ENCODE assay signal across 8 cellular contexts in the genomic region with DNA sequence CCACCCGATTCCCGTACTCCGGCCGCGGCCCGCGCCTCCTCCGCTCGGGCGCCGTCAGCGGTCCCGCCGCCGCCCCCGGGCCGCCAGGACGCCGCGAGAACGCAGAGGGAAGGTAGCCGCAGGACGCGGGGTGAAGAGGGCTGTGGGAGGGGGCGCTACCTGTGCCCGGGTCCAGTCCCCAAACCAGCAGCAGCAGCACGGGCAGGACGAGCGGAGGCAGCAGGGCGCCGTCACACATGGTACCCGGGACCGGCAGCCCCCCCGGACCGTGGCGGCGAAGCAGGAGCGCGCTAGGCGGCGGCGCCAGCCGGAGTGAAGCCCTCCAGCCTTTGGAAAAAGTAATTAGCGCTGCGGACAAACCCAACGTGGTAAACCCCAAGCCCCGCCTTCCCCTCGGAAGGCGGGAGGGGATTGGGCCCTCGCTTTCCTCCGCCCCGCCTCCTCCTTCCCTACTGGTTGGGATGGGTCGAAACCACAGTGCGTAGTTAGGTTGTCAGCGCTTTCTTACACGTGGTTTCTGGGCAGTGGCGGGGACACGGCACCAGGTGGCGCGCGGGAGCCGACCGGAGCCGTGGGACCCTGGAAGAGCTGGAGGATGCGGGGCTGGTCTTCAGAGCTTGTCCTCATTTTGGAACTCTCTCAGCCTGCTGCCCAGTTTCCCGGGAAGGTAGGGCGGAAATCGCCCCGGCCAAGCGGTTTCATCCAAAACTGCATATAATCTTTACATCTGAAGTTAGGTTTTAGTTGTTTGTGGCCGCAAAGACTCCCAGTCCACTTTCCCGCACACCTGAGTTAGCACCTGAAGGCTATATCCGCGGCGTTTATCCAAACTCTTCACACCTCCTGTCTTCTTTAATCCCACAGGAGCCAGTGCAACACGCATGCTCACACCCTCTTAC. TPM values are rescaled to one million over a fixed set of nuclear protein-coding genes. Genes with fewer than 3 reads are reported as not detected.
DNase-seq lines count a peak whose midpoint lies in the region; ATAC-seq and TF ChIP-seq lines count a peak whose summit lies in the region.

A gene with protein sequence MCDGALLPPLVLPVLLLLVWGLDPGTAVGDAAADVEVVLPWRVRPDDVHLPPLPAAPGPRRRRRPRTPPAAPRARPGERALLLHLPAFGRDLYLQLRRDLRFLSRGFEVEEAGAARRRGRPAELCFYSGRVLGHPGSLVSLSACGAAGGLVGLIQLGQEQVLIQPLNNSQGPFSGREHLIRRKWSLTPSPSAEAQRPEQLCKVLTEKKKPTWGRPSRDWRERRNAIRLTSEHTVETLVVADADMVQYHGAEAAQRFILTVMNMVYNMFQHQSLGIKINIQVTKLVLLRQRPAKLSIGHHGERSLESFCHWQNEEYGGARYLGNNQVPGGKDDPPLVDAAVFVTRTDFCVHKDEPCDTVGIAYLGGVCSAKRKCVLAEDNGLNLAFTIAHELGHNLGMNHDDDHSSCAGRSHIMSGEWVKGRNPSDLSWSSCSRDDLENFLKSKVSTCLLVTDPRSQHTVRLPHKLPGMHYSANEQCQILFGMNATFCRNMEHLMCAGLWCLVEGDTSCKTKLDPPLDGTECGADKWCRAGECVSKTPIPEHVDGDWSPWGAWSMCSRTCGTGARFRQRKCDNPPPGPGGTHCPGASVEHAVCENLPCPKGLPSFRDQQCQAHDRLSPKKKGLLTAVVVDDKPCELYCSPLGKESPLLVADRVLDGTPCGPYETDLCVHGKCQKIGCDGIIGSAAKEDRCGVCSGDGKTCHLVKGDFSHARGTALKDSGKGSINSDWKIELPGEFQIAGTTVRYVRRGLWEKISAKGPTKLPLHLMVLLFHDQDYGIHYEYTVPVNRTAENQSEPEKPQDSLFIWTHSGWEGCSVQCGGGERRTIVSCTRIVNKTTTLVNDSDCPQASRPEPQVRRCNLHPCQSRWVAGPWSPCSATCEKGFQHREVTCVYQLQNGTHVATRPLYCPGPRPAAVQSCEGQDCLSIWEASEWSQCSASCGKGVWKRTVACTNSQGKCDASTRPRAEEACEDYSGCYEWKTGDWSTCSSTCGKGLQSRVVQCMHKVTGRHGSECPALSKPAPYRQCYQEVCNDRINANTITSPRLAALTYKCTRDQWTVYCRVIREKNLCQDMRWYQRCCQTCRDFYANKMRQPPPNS (minus strand): TSS at position 314 of the 899 bp plus-strand sequence. CDS start 76 bp downstream, at position 238.

- peak; percentile 96 for ATAC-seq in GM21381 (IDR thresholded peaks at IDR 0.05; ENCODE audit: unreplicated experiment)
- peak; percentile 96 for ATAC-seq in gastroesophageal sphincter

- H4K91ac ChIP-seq in neuronal stem cell (ENCODE audit: low read depth, low read length, poor library complexity) = no peak within 1 kb of the TSS

- peaks cover 9% of the 10 kb centered on the region; the same call in 1 of the 2 replicates for H3K4me1 ChIP-seq in HUES6 (ENCODE audit: control insufficient read depth, insufficient read depth, low read length)
- peaks cover 0 to 38% (median 9%) of the 10 kb centered on the region in 3 donors for H3K4me1 ChIP-seq in gastroesophageal sphincter
- H3K4me1 ChIP-seq in neuronal stem cell (ENCODE audit: control insufficient read depth in 2 of 2, insufficient read depth in 1 of 2, low read depth in 1 of 2, low read length in 2 of 2) = no peaks in the 10 kb centered on the region
- H3K4me1 ChIP-seq in stomach = peaks cover 7 to 34% (median 17%) of the 10 kb centered on the region in 4 donors

- intact Hi-C loops in stomach (cut with DNase I; ENCODE audit: low total_unique reads) = loop anchor here (10.0 kb wide), 1 partner anchor 223 kb away; no protein-coding TSS in a partner anchor

- H3K27me3 ChIP-seq in HUES6 (ENCODE audit: control insufficient read depth, insufficient read depth, low read length) (peaks cover 68% of the 10 kb centered on the region), gastroesophageal sphincter (no peaks in the 10 kb centered on the region), neuronal stem cell (ENCODE audit: control insufficient read depth in 3 of 3, insufficient read depth in 3 of 3, low read depth in 1 of 3, low read length in 3 of 3) (peaks cover 14 to 65% (median 35%) of the 10 kb centered on the region in 3 experiments), stomach (peaks cover 0 to 35% (median 12%) of the 10 kb centered on the region in 3 donors)

- peak within 1 kb of the TSS; percentile 74 for H3K4me3 ChIP-seq in HUES6 (ENCODE audit: low read depth, low read length)
- peak within 1 kb of the TSS; percentile 57 to 86 for H3K4me3 ChIP-seq in gastroesophageal sphincter
- H3K4me3 ChIP-seq in neuronal stem cell (ENCODE audit: low read length in 2 of 2) = peak within 1 kb of the TSS; percentile 46 to 79
- H3K4me3 ChIP-seq in stomach = peak within 1 kb of the TSS; percentile 72 to 97 (median 80)

- no peak within 1 kb of the TSS for H2AK5ac ChIP-seq in neuronal stem cell (ENCODE audit: low read depth, low read length)

- H3K27ac ChIP-seq in HUES6 (ENCODE audit: low read depth, low read length) = no peak within 1 kb of the TSS
- H3K27ac ChIP-seq in gastroesophageal sphincter = peak within 1 kb of the TSS; percentile 58 to 92 (median 90)
- no peak within 1 kb of the TSS for H3K27ac ChIP-seq in neuronal stem cell (replicated peaks; ENCODE audit: low read length)
- H3K27ac ChIP-seq in stomach = peak within 1 kb of the TSS; percentile 65 to 89 (median 75)

- H3K23ac ChIP-seq in neuronal stem cell (ENCODE audit: low read depth, low read length, poor library complexity) = no peak within 1 kb of the TSS

- 11 to 15% methylated on average over 5 to 11 of the region's 76 CpGs for WGBS in gastroesophageal sphincter (ENCODE audit: low coverage in 1 of 2), 2 donors
- no CpG with 5 or more reads among the region's 76 CpGs for WGBS in neuronal stem cell (ENCODE audit: extremely low coverage in 2 of 2, insufficient read length in 2 of 2, insufficient replicate concordance in 1 of 2), 2 donors
- 2 to 5% (median 2%) methylated on average over 31 to 76 of the region's 76 CpGs for WGBS in stomach, 5 donors

- H2BK15ac ChIP-seq in neuronal stem cell (ENCODE audit: low read length) = no peak within 1 kb of the TSS

- H2AFZ ChIP-seq in neuronal stem cell (ENCODE audit: low read length) = peak within 1 kb of the TSS; percentile 95

- no peak within 1 kb of the TSS for H3K4ac ChIP-seq in neuronal stem cell (ENCODE audit: low read length)

- no peaks in the 10 kb centered on the region for H3K9me3 ChIP-seq in HUES6 (ENCODE audit: control insufficient read depth, insufficient read depth, low read depth, low read length)
- no peaks in the 10 kb centered on the region for H3K9me3 ChIP-seq in gastroesophageal sphincter
- H3K9me3 ChIP-seq in neuronal stem cell (replicated peaks in 1 of 2; ENCODE audit: control insufficient read depth in 2 of 2, insufficient read depth in 1 of 2, low read depth in 1 of 2, low read length in 2 of 2) = no peaks in the 10 kb centered on the region
- H3K9me3 ChIP-seq in stomach = no peaks in the 10 kb centered on the region

- TF ChIP-seq CTCF in gastroesophageal sphincter (IDR thresholded peaks at IDR 0.05) (peak; percentile 88 to 97 (median 92)), stomach (IDR thresholded peaks at IDR 0.05) (peak in 5 of 7 experiments; percentile 88 to 98 (median 96))

- peak; percentile 79 for DNase-seq in COLO668 (lab: John Stamatoyannopoulos, UW; ENCODE audit: unreplicated experiment)
- DNase-seq in SIG-M5 treated with dmso at 0.1 percent for 504 hours (lab: John Stamatoyannopoulos, UW; ENCODE audit: unreplicated experiment) = peak; percentile 95
- DNase-seq in activated naive CD4-positive, alpha-beta T cell treated with Interleukin-2 at 50 U/mL for 16 hours = peak; percentile 95
- DNase-seq in neuronal stem cell (ENCODE audit: low spot score) = peak; percentile 89
- DNase-seq in stomach = peak; percentile 97

- peak within 1 kb of the TSS; percentile 53 for H3K9ac ChIP-seq in HUES6 (ENCODE audit: low read length)
- peak within 1 kb of the TSS; percentile 74 for H3K9ac ChIP-seq in neuronal stem cell (ENCODE audit: low read depth, low read length, poor library complexity)

- no peak within 1 kb of the TSS for H4K8ac ChIP-seq in neuronal stem cell (ENCODE audit: low read depth, low read length)

- no peaks in the 10 kb centered on the region for H3K79me1 ChIP-seq in neuronal stem cell (ENCODE audit: low read depth, low read length)

- H2BK5ac ChIP-seq in neuronal stem cell (ENCODE audit: low read length) = no peak within 1 kb of the TSS

- H3K4me2 ChIP-seq in neuronal stem cell (ENCODE audit: insufficient read depth, low read length, poor library complexity, severe bottlenecking) = peak within 1 kb of the TSS; percentile 98

- no peak within 1 kb of the TSS for H3K18ac ChIP-seq in neuronal stem cell (ENCODE audit: low read length)

- no peak within 1 kb of the TSS for H2BK12ac ChIP-seq in neuronal stem cell (ENCODE audit: low read length)

- TF ChIP-seq EP300 in gastroesophageal sphincter (IDR thresholded peaks at IDR 0.05) (no peak), stomach (IDR thresholded peaks at IDR 0.05) (no peak)

- H3K36me3 ChIP-seq in HUES6 (ENCODE audit: control insufficient read depth, insufficient read depth, low read length) = no peaks in the 10 kb centered on the region
- no peaks in the 10 kb centered on the region for H3K36me3 ChIP-seq in gastroesophageal sphincter
- no peaks in the 10 kb centered on the region for H3K36me3 ChIP-seq in neuronal stem cell (replicated peaks in 1 of 2; ENCODE audit: control insufficient read depth in 2 of 2, insufficient read depth in 2 of 2, low read length in 2 of 2)
- no peaks in the 10 kb centered on the region for H3K36me3 ChIP-seq in stomach

- no peak within 1 kb of the TSS for H2BK120ac ChIP-seq in neuronal stem cell (ENCODE audit: low read depth, low read length)

- peak; percentile 90 to 93 for TF ChIP-seq POLR2A in gastroesophageal sphincter (IDR thresholded peaks at IDR 0.05)
- TF ChIP-seq POLR2A in stomach (IDR thresholded peaks at IDR 0.05) = peak in 2 of 4 donors; percentile 63 to 82

- no peak within 1 kb of the TSS for H3K14ac ChIP-seq in neuronal stem cell (ENCODE audit: low read length)

RNA-seq across cellular contexts. Expression of the gene that starts here (rescaled TPM):
- total RNA-seq in gastroesophageal sphincter = 10 to 100 TPM in 2 of 4 donors, 1 to 10 TPM in 2; 4.9 to 14.0 (median 11.3) TPM
- polyA plus RNA-seq in neuronal stem cell (2013, experiment 1 of 2) = 0.08 TPM
- polyA plus RNA-seq in neuronal stem cell (2013, experiment 2 of 2) = 0.08 TPM
- total RNA-seq in stomach = 10 to 100 TPM in 2 of 5 donors, 1 to 10 TPM in 3; 6.2 to 14.3 (median 9.3) TPM
- polyA plus RNA-seq in stomach = 1 to 10 TPM in 2 of 3 donors, under 1 TPM in 1; 0.31 to 1.5 (median 1.1) TPM

Comparison
In these comparisons a context has a peak if more than half of its experiments do, and no peak if none do; other contexts are left out.
1. H3K27ac ChIP-seq: peak in gastroesophageal sphincter (4 of 4) and stomach (5 of 5); none in HUES6 (single experiment) and neuronal stem cell (single experiment).
2. Peak in every context shown above with its lines, with median percentiles within 50 percentile points of each other: DNase-seq and H3K4me3 ChIP-seq.